In the genomic region with DNA sequence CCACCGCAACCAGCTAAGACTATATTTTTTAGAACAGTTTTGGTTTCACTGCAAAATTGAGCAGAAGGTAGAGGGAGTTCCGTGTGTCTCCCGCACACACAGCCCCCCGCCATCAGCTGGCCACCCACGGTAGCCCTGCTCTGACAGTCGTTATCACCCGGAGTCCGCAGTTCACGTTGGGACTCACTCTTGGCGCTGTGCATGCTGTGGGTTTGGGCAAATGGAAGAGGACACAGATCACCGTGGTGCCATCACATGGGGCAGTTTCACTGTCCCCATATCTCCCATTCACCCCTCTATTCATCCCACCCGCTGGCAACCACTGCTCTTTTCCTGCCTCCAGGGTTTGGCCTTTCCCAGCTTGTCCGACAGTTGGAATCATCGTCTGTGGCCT, we compare ENCODE assay signal across 1 cellular context.
A peak's percentile ranks its signal among the peaks of the same experiment; 100 is the strongest.
TF ChIP-seq lines count a peak whose summit lies in the region.

No MANE protein-coding gene starts in this region.

TF ChIP-seq in K562, 482 proteins besides CTCF, POLR2A, EP300 and RAD21 (continued from another document):
- TF ChIP-seq MITF (IDR thresholded peaks at IDR 0.05) (no peak), ZNF316 (IDR thresholded peaks at IDR 0.05) (no peak), SMAD4 (CRISPR knock-in tag; conservative IDR thresholded peaks at IDR 0.05) (peak; percentile 43; the same call in 1 of the 2 replicates)
